1 cellular context compared by ENCODE assay signal in genomic region chr12:48851883-48852733, GRCh38.
TF ChIP-seq lines count a peak whose summit lies in the region.

Gene DDX23, minus strand, starts transcription at chr12:48852163. Its CDS starts 6,381 bp downstream, at chr12:48845782.

TF ChIP-seq in HepG2, 621 proteins besides CTCF, POLR2A, EP300 and RAD21 (continued from another document and continues in another):
- TF ChIP-seq, protein P1, sequence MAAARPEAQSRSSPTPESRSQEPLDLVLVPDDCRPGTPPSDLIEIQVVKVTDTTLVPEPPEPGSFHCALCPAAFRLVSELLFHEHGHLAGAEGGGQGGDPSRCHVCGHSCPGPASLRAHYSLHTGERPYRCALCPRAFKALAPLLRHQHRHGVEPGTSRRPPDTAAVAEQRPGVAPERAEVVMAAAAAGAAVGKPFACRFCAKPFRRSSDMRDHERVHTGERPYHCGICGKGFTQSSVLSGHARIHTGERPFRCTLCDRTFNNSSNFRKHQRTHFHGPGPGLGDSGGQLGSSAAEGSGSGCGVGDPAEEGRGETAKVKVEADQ (CRISPR knock-in tag; IDR thresholded peaks at IDR 0.05; ENCODE audit: borderline replicate concordance) = no peak; the same call in 1 of the 2 replicates
- TF ChIP-seq ASH2L (IDR thresholded peaks at IDR 0.05; ENCODE audit: insufficient read length, low read depth, low read length) (peak; percentile 79), RORA (CRISPR knock-in tag; IDR thresholded peaks at IDR 0.05) (no peak), IRF2 (CRISPR knock-in tag; IDR thresholded peaks at IDR 0.05) (peak; percentile 83), NFATC3 (CRISPR knock-in tag; IDR thresholded peaks at IDR 0.05) (peak; percentile 83; the same call in 1 of the 2 replicates), ELF1 (CRISPR knock-in tag; IDR thresholded peaks at IDR 0.05) (peak; percentile 96), IRX3 (CRISPR knock-in tag; IDR thresholded peaks at IDR 0.05; ENCODE audit: borderline replicate concordance, low read depth) (no peak), ZNF362 (CRISPR knock-in tag; IDR thresholded peaks at IDR 0.05; ENCODE audit: borderline replicate concordance) (no peak), SIX4 (CRISPR knock-in tag; IDR thresholded peaks at IDR 0.05) (no peak), YEATS2 (CRISPR knock-in tag; IDR thresholded peaks at IDR 0.05; ENCODE audit: borderline replicate concordance) (peak; percentile 54; the same call in 1 of the 2 replicates), MAX (IDR thresholded peaks at IDR 0.05) (peak; percentile 70), YEATS4 (CRISPR knock-in tag; IDR thresholded peaks at IDR 0.05; ENCODE audit: borderline replicate concordance) (peak; percentile 75), ZC3H13 (CRISPR knock-in tag; IDR thresholded peaks at IDR 0.05) (0 out of 2 replicates have a peak, but pooled peaks have one; percentile 57), ZNF260 (CRISPR knock-in tag; IDR thresholded peaks at IDR 0.05; ENCODE audit: borderline replicate concordance, low read depth) (no peak), HOXD1 (CRISPR knock-in tag; IDR thresholded peaks at IDR 0.05) (peak; percentile 84), ZNF552 (CRISPR knock-in tag; IDR thresholded peaks at IDR 0.05; ENCODE audit: borderline replicate concordance) (peak; percentile 32; the same call in 1 of the 2 replicates), IRF9 (CRISPR knock-in tag; IDR thresholded peaks at IDR 0.05; ENCODE audit: borderline replicate concordance) (peak; percentile 94; the same call in 1 of the 2 replicates), ZNF296 (CRISPR knock-in tag; conservative IDR thresholded peaks at IDR 0.05) (0 out of 2 replicates have a peak, but pooled peaks have one; percentile 31), SMARCC2 (IDR thresholded peaks at IDR 0.05) (no peak), CENPBD1 (CRISPR knock-in tag; IDR thresholded peaks at IDR 0.05; ENCODE audit: borderline replicate concordance, low read depth) (no peak), ZNF773 (CRISPR knock-in tag; IDR thresholded peaks at IDR 0.05; ENCODE audit: borderline replicate concordance) (no peak), FUBP1 (CRISPR knock-in tag; IDR thresholded peaks at IDR 0.05; ENCODE audit: borderline replicate concordance) (no peak), ZNF564 (CRISPR knock-in tag; IDR thresholded peaks at IDR 0.05) (no peak), ISL2 (CRISPR knock-in tag; IDR thresholded peaks at IDR 0.05) (0 out of 2 replicates have a peak, but pooled peaks have one; percentile 17), MBNL3 (CRISPR knock-in tag; conservative IDR thresholded peaks at IDR 0.05) (no peak), ZMAT5 (CRISPR knock-in tag; IDR thresholded peaks at IDR 0.05; ENCODE audit: borderline replicate concordance, low read depth) (no peak), SNAI1 (CRISPR knock-in tag; IDR thresholded peaks at IDR 0.05; ENCODE audit: borderline replicate concordance) (0 out of 2 replicates have a peak, but pooled peaks have one; percentile 55), HOXA9 (CRISPR knock-in tag; IDR thresholded peaks at IDR 0.05; ENCODE audit: borderline replicate concordance) (no peak), ZMYM4 (CRISPR knock-in tag; IDR thresholded peaks at IDR 0.05) (peak; percentile 58), ZNF136 (CRISPR knock-in tag; IDR thresholded peaks at IDR 0.05; ENCODE audit: low read depth) (peak; percentile 48; the same call in 1 of the 2 replicates), ZNF792 (CRISPR knock-in tag; IDR thresholded peaks at IDR 0.05) (0 out of 2 replicates have a peak, but pooled peaks have one; percentile 4), ZNF337 (CRISPR knock-in tag; IDR thresholded peaks at IDR 0.05; ENCODE audit: borderline replicate concordance, low read depth) (peak; percentile 36; the same call in 1 of the 2 replicates), CREB1 (IDR thresholded peaks at IDR 0.05) (peak; percentile 82), CREB1 (CRISPR knock-in tag; IDR thresholded peaks at IDR 0.05) (peak; percentile 93), LCORL (IDR thresholded peaks at IDR 0.05) (no peak), LCORL (CRISPR knock-in tag; IDR thresholded peaks at IDR 0.05) (no peak), U2AF1 (optimal IDR thresholded peaks at IDR 0.05; ENCODE audit: low read depth, low read length) (no peak), GATAD1 (CRISPR knock-in tag; IDR thresholded peaks at IDR 0.05) (peak; percentile 98), ADNP (CRISPR knock-in tag; IDR thresholded peaks at IDR 0.05) (no peak), TBP (CRISPR knock-in tag; IDR thresholded peaks at IDR 0.05) (peak; percentile 64; the same call in 1 of the 2 replicates), ZBTB20 (CRISPR knock-in tag; IDR thresholded peaks at IDR 0.05; ENCODE audit: borderline replicate concordance, low read depth) (peak; percentile 58; the same call in 1 of the 2 replicates), ZNF484 (CRISPR knock-in tag; IDR thresholded peaks at IDR 0.05; ENCODE audit: borderline replicate concordance, low read depth) (no peak), FOSL1 (CRISPR knock-in tag; IDR thresholded peaks at IDR 0.05; ENCODE audit: borderline replicate concordance) (no peak), ZNF263 (CRISPR knock-in tag; IDR thresholded peaks at IDR 0.05) (0 out of 2 replicates have a peak, but pooled peaks have one; percentile 12), HMG20A (CRISPR knock-in tag; IDR thresholded peaks at IDR 0.05; ENCODE audit: borderline replicate concordance) (no peak), ISX (CRISPR knock-in tag; conservative IDR thresholded peaks at IDR 0.05) (no peak), ZBTB1 (CRISPR knock-in tag; IDR thresholded peaks at IDR 0.05; ENCODE audit: borderline replicate concordance) (no peak), ZNF747 (CRISPR knock-in tag; IDR thresholded peaks at IDR 0.05; ENCODE audit: borderline replicate concordance) (peak; percentile 4; the same call in 1 of the 2 replicates), RAD51 (IDR thresholded peaks at IDR 0.05; ENCODE audit: borderline replicate concordance) (no peak), POLR2AphosphoS5 (IDR thresholded peaks at IDR 0.05; ENCODE audit: low read depth, low read length) (peak; percentile 75), SMARCE1 (IDR thresholded peaks at IDR 0.05; ENCODE audit: borderline replicate concordance) (no peak), ZNF10 (CRISPR knock-in tag; IDR thresholded peaks at IDR 0.05; ENCODE audit: borderline replicate concordance, low read depth) (no peak), ZNF256 (CRISPR knock-in tag; conservative IDR thresholded peaks at IDR 0.05) (0 out of 2 replicates have a peak, but pooled peaks have one; percentile 10), ZMYM2 (CRISPR knock-in tag; IDR thresholded peaks at IDR 0.05) (no peak), PHF21A (CRISPR knock-in tag; IDR thresholded peaks at IDR 0.05) (peak; percentile 56; the same call in 1 of the 2 replicates), SOX6 (IDR thresholded peaks at IDR 0.05) (no peak), SOX6 (CRISPR knock-in tag; IDR thresholded peaks at IDR 0.05) (peak; percentile 34; the same call in 1 of the 2 replicates)
- TF ChIP-seq, protein P2, sequence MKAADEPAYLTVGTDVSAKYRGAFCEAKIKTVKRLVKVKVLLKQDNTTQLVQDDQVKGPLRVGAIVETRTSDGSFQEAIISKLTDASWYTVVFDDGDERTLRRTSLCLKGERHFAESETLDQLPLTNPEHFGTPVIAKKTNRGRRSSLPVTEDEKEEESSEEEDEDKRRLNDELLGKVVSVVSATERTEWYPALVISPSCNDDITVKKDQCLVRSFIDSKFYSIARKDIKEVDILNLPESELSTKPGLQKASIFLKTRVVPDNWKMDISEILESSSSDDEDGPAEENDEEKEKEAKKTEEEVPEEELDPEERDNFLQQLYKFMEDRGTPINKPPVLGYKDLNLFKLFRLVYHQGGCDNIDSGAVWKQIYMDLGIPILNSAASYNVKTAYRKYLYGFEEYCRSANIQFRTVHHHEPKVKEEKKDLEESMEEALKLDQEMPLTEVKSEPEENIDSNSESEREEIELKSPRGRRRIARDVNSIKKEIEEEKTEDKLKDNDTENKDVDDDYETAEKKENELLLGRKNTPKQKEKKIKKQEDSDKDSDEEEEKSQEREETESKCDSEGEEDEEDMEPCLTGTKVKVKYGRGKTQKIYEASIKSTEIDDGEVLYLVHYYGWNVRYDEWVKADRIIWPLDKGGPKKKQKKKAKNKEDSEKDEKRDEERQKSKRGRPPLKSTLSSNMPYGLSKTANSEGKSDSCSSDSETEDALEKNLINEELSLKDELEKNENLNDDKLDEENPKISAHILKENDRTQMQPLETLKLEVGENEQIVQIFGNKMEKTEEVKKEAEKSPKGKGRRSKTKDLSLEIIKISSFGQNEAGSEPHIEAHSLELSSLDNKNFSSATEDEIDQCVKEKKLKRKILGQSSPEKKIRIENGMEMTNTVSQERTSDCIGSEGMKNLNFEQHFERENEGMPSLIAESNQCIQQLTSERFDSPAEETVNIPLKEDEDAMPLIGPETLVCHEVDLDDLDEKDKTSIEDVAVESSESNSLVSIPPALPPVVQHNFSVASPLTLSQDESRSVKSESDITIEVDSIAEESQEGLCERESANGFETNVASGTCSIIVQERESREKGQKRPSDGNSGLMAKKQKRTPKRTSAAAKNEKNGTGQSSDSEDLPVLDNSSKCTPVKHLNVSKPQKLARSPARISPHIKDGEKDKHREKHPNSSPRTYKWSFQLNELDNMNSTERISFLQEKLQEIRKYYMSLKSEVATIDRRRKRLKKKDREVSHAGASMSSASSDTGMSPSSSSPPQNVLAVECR (CRISPR knock-in tag; IDR thresholded peaks at IDR 0.05; ENCODE audit: borderline replicate concordance) = peak; percentile 91; the same call in 1 of the 2 replicates
- TF ChIP-seq, protein P3, sequence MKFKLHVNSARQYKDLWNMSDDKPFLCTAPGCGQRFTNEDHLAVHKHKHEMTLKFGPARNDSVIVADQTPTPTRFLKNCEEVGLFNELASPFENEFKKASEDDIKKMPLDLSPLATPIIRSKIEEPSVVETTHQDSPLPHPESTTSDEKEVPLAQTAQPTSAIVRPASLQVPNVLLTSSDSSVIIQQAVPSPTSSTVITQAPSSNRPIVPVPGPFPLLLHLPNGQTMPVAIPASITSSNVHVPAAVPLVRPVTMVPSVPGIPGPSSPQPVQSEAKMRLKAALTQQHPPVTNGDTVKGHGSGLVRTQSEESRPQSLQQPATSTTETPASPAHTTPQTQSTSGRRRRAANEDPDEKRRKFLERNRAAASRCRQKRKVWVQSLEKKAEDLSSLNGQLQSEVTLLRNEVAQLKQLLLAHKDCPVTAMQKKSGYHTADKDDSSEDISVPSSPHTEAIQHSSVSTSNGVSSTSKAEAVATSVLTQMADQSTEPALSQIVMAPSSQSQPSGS (CRISPR knock-in tag; IDR thresholded peaks at IDR 0.05) = peak; percentile 66
- TF ChIP-seq, protein P4, sequence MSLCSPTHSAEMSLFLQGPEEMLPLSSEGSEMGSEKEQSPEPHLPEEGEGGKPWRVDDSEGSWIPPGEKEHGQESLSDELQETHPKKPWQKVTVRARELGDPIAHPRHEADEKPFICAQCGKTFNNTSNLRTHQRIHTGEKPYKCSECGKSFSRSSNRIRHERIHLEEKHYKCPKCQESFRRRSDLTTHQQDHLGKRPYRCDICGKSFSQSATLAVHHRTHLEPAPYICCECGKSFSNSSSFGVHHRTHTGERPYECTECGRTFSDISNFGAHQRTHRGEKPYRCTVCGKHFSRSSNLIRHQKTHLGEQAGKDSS (CRISPR knock-in tag; IDR thresholded peaks at IDR 0.05; ENCODE audit: borderline replicate concordance, low read depth) = no peak
